In genomic region chr17:10075919-10076318, GRCh38 we compare ENCODE assay signal across 36 cellular contexts.
"Had no signal": no experiment of that assay in that cellular context is flagged by ENCODE, and none has a peak within 500 bp of the region (broad histone marks: within the 10 kb centered on the region; RNA-seq: fewer than 3 reads in every experiment).

No MANE protein-coding gene starts in this region.

- H3K27me3 ChIP-seq: ascending aorta, cardiac muscle cell had no signal

- H3K27ac Mint-ChIP-seq: activated B cell treated with CpG ODN at 0.5 μM for 24 hours; activated CD4-positive, alpha-beta memory T cell treated with anti-CD3 and anti-CD28 coated beads for 36 hours; activated CD4-positive, alpha-beta T cell treated with anti-CD3 and anti-CD28 coated beads, Interleukin-2, amount 10 ng/mL, durations not matched to agents 24 days and 14 days; activated CD8-positive, alpha-beta T cell treated with anti-CD3 and anti-CD28 coated beads for 36 hours; activated naive CD4-positive, alpha-beta T cell treated with anti-CD3 and anti-CD28 coated beads, Interleukin-2, amount 10 ng/mL, durations not matched to agents 7 days and 5 days; activated naive CD4-positive, alpha-beta T cell treated with anti-CD3 and anti-CD28 coated beads, Interleukin-2, amount 50 U/mL, for 24 hours; activated naive CD8-positive, alpha-beta T cell; activated naive CD8-positive, alpha-beta T cell treated with anti-CD3 and anti-CD28 coated beads, Interleukin-2, amount 10 ng/mL, durations not matched to agents 7 days and 5 days; activated naive CD8-positive, alpha-beta T cell treated with anti-CD3 and anti-CD28 coated beads, Interleukin-2, amount 50 U/mL, for 24 hours; activated T-helper 1 cell treated with anti-CD3 and anti-CD28 coated beads, Interleukin-12 subunit alpha, Interleukin-12 subunit beta, Interleukin-2, Interleukin-4 antibody, amounts not matched to agents 30 ng/mL and 10 ng/mL and 1 ng/mL, durations not matched to agents 14 hours and 24 hours and 36 hours; activated T-helper 17 cell treated with anti-CD3 and anti-CD28 coated beads, Interleukin-2, amount 50 U/mL, for 72 hours; brain; T-helper 1 cell treated with Interleukin-12 subunit alpha and Interleukin-12 subunit beta and Interleukin-4 antibody, amounts not matched to agents 30 μg/mL and 1 μg/mL, for 36 hours; T-helper 2 cell treated with Interferon-gamma antibody and Interleukin-4, amounts not matched to agents 5 μg/mL and 100 μg/mL, for 36 hours had no signal

- H3K4me3 ChIP-seq: ascending aorta, cardiac muscle cell had no signal

- ATAC-seq: activated CD8-positive, alpha-beta T cell treated with anti-CD3 and anti-CD28 coated beads for 36 hours; activated naive CD8-positive, alpha-beta T cell treated with anti-CD3 and anti-CD28 coated beads, Interleukin-2, amount 50 U/mL, for 24 hours; activated T-cell treated with anti-CD3 and anti-CD28 coated beads, Interleukin-2, amount 50 U/mL, for 4 hours; activated T-cell treated with anti-CD3 and anti-CD28 coated beads, Interleukin-2, amount 50 U/mL, for 72 hours; activated T-helper 17 cell treated with anti-CD3 and anti-CD28 coated beads, Interleukin-2, amount 50 U/mL, for 72 hours had no signal

- H3K36me3 ChIP-seq: ascending aorta, cardiac muscle cell had no signal

- H3K4me3 Mint-ChIP-seq: activated B cell treated with CpG ODN at 0.5 μM for 24 hours; activated CD4-positive, alpha-beta memory T cell treated with anti-CD3 and anti-CD28 coated beads for 36 hours; activated CD4-positive, alpha-beta T cell treated with anti-CD3 and anti-CD28 coated beads, Interleukin-2, amount 10 ng/mL, durations not matched to agents 24 days and 14 days; activated CD8-positive, alpha-beta T cell treated with anti-CD3 and anti-CD28 coated beads for 36 hours; activated naive CD4-positive, alpha-beta T cell treated with anti-CD3 and anti-CD28 coated beads, Interleukin-2, amount 10 ng/mL, durations not matched to agents 7 days and 5 days; activated naive CD4-positive, alpha-beta T cell treated with anti-CD3 and anti-CD28 coated beads, Interleukin-2, amount 50 U/mL, for 24 hours; activated naive CD8-positive, alpha-beta T cell; activated naive CD8-positive, alpha-beta T cell treated with anti-CD3 and anti-CD28 coated beads, Interleukin-2, amount 10 ng/mL, durations not matched to agents 7 days and 5 days; activated naive CD8-positive, alpha-beta T cell treated with anti-CD3 and anti-CD28 coated beads, Interleukin-2, amount 50 U/mL, for 24 hours; activated T-cell treated with anti-CD3 and anti-CD28 coated beads, Interleukin-2, amount 50 U/mL, for 4 hours; activated T-cell treated with anti-CD3 and anti-CD28 coated beads, Interleukin-2, amount 50 U/mL, for 72 hours; activated T-helper 1 cell treated with anti-CD3 and anti-CD28 coated beads, Interleukin-12 subunit alpha, Interleukin-12 subunit beta, Interleukin-2, Interleukin-4 antibody, amounts not matched to agents 30 ng/mL and 10 ng/mL and 1 ng/mL, durations not matched to agents 14 hours and 24 hours and 36 hours; activated T-helper 17 cell treated with anti-CD3 and anti-CD28 coated beads, Interleukin-2, amount 50 U/mL, for 72 hours; brain; T-helper 1 cell treated with Interleukin-12 subunit alpha and Interleukin-12 subunit beta and Interleukin-4 antibody, amounts not matched to agents 30 μg/mL and 1 μg/mL, for 36 hours; T-helper 2 cell treated with Interferon-gamma antibody and Interleukin-4, amounts not matched to agents 5 μg/mL and 100 μg/mL, for 36 hours had no signal

- H3K36me3 Mint-ChIP-seq: activated CD4-positive, alpha-beta memory T cell treated with anti-CD3 and anti-CD28 coated beads for 36 hours; activated naive CD4-positive, alpha-beta T cell treated with anti-CD3 and anti-CD28 coated beads, Interleukin-2, amount 10 ng/mL, durations not matched to agents 7 days and 5 days; activated naive CD4-positive, alpha-beta T cell treated with anti-CD3 and anti-CD28 coated beads, Interleukin-2, amount 50 U/mL, for 24 hours; activated naive CD8-positive, alpha-beta T cell; activated naive CD8-positive, alpha-beta T cell treated with anti-CD3 and anti-CD28 coated beads, Interleukin-2, amount 10 ng/mL, durations not matched to agents 7 days and 5 days; brain had no signal

- H3K4me1 ChIP-seq: ascending aorta had no signal

- H3K4me1 Mint-ChIP-seq: activated CD4-positive, alpha-beta T cell treated with anti-CD3 and anti-CD28 coated beads, Interleukin-2, amount 10 ng/mL, durations not matched to agents 24 days and 14 days; activated naive CD4-positive, alpha-beta T cell treated with anti-CD3 and anti-CD28 coated beads, Interleukin-2, amount 50 U/mL, for 24 hours; activated naive CD8-positive, alpha-beta T cell treated with anti-CD3 and anti-CD28 coated beads, Interleukin-2, amount 10 ng/mL, durations not matched to agents 7 days and 5 days; activated T-helper 17 cell treated with anti-CD3 and anti-CD28 coated beads, Interleukin-2, amount 50 U/mL, for 72 hours had no signal

- H3K27ac ChIP-seq: ascending aorta, cardiac muscle cell, VCaP had no signal

- H3K27me3 Mint-ChIP-seq: activated CD4-positive, alpha-beta T cell treated with anti-CD3 and anti-CD28 coated beads, Interleukin-2, amount 10 ng/mL, durations not matched to agents 24 days and 14 days; activated CD8-positive, alpha-beta T cell treated with anti-CD3 and anti-CD28 coated beads for 36 hours; activated naive CD4-positive, alpha-beta T cell treated with anti-CD3 and anti-CD28 coated beads, Interleukin-2, amount 10 ng/mL, durations not matched to agents 7 days and 5 days; activated naive CD4-positive, alpha-beta T cell treated with anti-CD3 and anti-CD28 coated beads, Interleukin-2, amount 50 U/mL, for 24 hours had no signal

- DNase-seq: activated B cell treated with CpG ODN at 0.5 μM for 24 hours; activated CD4-positive, alpha-beta memory T cell treated with anti-CD3 and anti-CD28 coated beads for 36 hours; activated CD4-positive, alpha-beta T cell treated with anti-CD3 and anti-CD28 coated beads for 4 hours; activated CD4-positive, alpha-beta T cell treated with anti-CD3 and anti-CD28 coated beads, Interleukin-2, amount 10 ng/mL, durations not matched to agents 24 days and 14 days; activated CD4-positive, alpha-beta T cell treated with anti-CD3 and anti-CD28 coated beads, Interleukin-2, amount 50 U/mL, for 1 hour; activated CD4-positive, alpha-beta T cell treated with anti-CD3 and anti-CD28 coated beads, Interleukin-2, amount 50 U/mL, for 4 hours; activated CD4-positive, CD25-positive, alpha-beta regulatory T cell treated with anti-CD3 and anti-CD28 coated beads, Interleukin-2, amount 50 U/mL, for 72 hours; activated CD8-positive, alpha-beta memory T cell treated with anti-CD3 and anti-CD28 coated beads, Interleukin-2, amount 50 U/mL, for 4 hours; activated CD8-positive, alpha-beta T cell treated with anti-CD3 and anti-CD28 coated beads for 36 hours; activated gamma-delta T cell; activated naive CD4-positive, alpha-beta T cell treated with anti-CD3 and anti-CD28 coated beads, Interleukin-2, amount 10 ng/mL, durations not matched to agents 7 days and 5 days; activated naive CD4-positive, alpha-beta T cell treated with Interleukin-2 at 50 U/mL for 16 hours; activated naive CD8-positive, alpha-beta T cell treated with anti-CD3 and anti-CD28 coated beads, Interleukin-2, amount 10 ng/mL, durations not matched to agents 7 days and 5 days; activated naive CD8-positive, alpha-beta T cell treated with anti-CD3 and anti-CD28 coated beads, Interleukin-2, amount 50 U/mL, for 24 hours; activated T-cell treated with anti-CD3 and anti-CD28 coated beads for 4 hours; activated T-cell treated with anti-CD3 and anti-CD28 coated beads, Interleukin-2, amount 50 U/mL, for 1 hour; activated T-cell treated with anti-CD3 and anti-CD28 coated beads, Interleukin-2, amount 50 U/mL, for 4 hours; activated T-cell treated with anti-CD3 and anti-CD28 coated beads, Interleukin-2, amount 50 U/mL, for 72 hours; amygdala; anterior cingulate cortex; central memory CD4-positive, alpha-beta T cell; cerebellar nuclear complex; SW 1271; T-helper 1 cell; T-helper 2 cell; T-helper 9 cell had no signal
